Comparison of ENCODE assay signal across 1 cellular context in genomic region chr2:100136310-100136709, GRCh38.
A peak's percentile ranks its signal among the peaks of the same experiment; 100 is the strongest.
TF ChIP-seq lines count a peak whose summit lies in the region.

No MANE protein-coding gene starts in this region.

TF ChIP-seq in GM12878, 131 proteins besides CTCF, POLR2A, EP300 and RAD21 (continued from another document):
- TF ChIP-seq, protein P1, sequence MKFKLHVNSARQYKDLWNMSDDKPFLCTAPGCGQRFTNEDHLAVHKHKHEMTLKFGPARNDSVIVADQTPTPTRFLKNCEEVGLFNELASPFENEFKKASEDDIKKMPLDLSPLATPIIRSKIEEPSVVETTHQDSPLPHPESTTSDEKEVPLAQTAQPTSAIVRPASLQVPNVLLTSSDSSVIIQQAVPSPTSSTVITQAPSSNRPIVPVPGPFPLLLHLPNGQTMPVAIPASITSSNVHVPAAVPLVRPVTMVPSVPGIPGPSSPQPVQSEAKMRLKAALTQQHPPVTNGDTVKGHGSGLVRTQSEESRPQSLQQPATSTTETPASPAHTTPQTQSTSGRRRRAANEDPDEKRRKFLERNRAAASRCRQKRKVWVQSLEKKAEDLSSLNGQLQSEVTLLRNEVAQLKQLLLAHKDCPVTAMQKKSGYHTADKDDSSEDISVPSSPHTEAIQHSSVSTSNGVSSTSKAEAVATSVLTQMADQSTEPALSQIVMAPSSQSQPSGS (IDR thresholded peaks at IDR 0.05; ENCODE audit: low read length), result peak; percentile 98
- TF ChIP-seq EED (IDR thresholded peaks at IDR 0.05; ENCODE audit: low read depth) (peak; percentile 96), KLF5 (IDR thresholded peaks at IDR 0.05; ENCODE audit: partially characterized antibody) (no peak), RELB (IDR thresholded peaks at IDR 0.05; ENCODE audit: low read depth) (no peak), SP1 (IDR thresholded peaks at IDR 0.05; ENCODE audit: low read depth, low read length) (no peak), NBN (IDR thresholded peaks at IDR 0.05) (no peak), ZBTB11 (CRISPR knock-in tag; IDR thresholded peaks at IDR 0.05) (no peak), BCL11A (IDR thresholded peaks at IDR 0.05; ENCODE audit: low read depth, low read length) (peak; percentile 96; the same call in 1 of the 2 replicates), ZNF274 (IDR thresholded peaks at IDR 0.05; ENCODE audit: insufficient read depth, insufficient read length) (no peak), ASH2L (IDR thresholded peaks at IDR 0.05; ENCODE audit: borderline replicate concordance, low read depth) (no peak), BMI1 (IDR thresholded peaks at IDR 0.05; ENCODE audit: borderline replicate concordance) (0 out of 2 replicates have a peak, but pooled peaks have one; percentile 35), ZNF622 (IDR thresholded peaks at IDR 0.05) (no peak), CBX3 (IDR thresholded peaks at IDR 0.05; ENCODE audit: borderline replicate concordance, low read depth) (no peak), CBFB (IDR thresholded peaks at IDR 0.05; ENCODE audit: low read depth) (no peak), SIX5 (IDR thresholded peaks at IDR 0.05; ENCODE audit: low read depth, low read length, severe bottlenecking) (no peak), FOXK2 (IDR thresholded peaks at IDR 0.05) (no peak), YBX1 (IDR thresholded peaks at IDR 0.05) (no peak), ZNF687 (IDR thresholded peaks at IDR 0.05) (no peak), ZBED1 (IDR thresholded peaks at IDR 0.05; ENCODE audit: borderline replicate concordance) (peak; percentile 95; the same call in 1 of the 2 replicates), NRF1 (conservative IDR thresholded peaks at IDR 0.05; ENCODE audit: low read depth, low read length) (no peak), CREB1 (IDR thresholded peaks at IDR 0.05; ENCODE audit: low read depth) (peak; percentile 69), DPF2 (IDR thresholded peaks at IDR 0.05) (peak; percentile 69; the same call in 1 of the 2 replicates), POU2F2 (IDR thresholded peaks at IDR 0.05; ENCODE audit: borderline replicate concordance, low read depth, low read length) (peak; percentile 58; the same call in 1 of the 3 replicates), SPI1 (IDR thresholded peaks at IDR 0.05; ENCODE audit: borderline replicate concordance, insufficient read depth, low read depth, low read length) (peak; percentile 93), TCF3 (IDR thresholded peaks at IDR 0.05; ENCODE audit: borderline replicate concordance, insufficient read depth, low read depth, low read length) (peak; percentile 91), RCOR1 (conservative IDR thresholded peaks at IDR 0.05; ENCODE audit: low read depth, low read length) (no peak), IKZF1 (conservative IDR thresholded peaks at IDR 0.05) (peak; percentile 74), ETV6 (conservative IDR thresholded peaks at IDR 0.05 in 1 of 2, IDR thresholded peaks at IDR 0.05 in 1 of 2; ENCODE audit: borderline replicate concordance in 1 of 2, low read depth in 1 of 2) (peak in 1 of 2 experiments; percentile 95; a peak in 2 of 4 replicates), LARP7 (IDR thresholded peaks at IDR 0.05) (no peak), ESRRA (IDR thresholded peaks at IDR 0.05; ENCODE audit: low read length) (no peak), FOS (IDR thresholded peaks at IDR 0.05; ENCODE audit: borderline replicate concordance, extremely low read depth, insufficient read length) (no peak), SRF (IDR thresholded peaks at IDR 0.05; ENCODE audit: low read depth in 2 of 2, low read length in 2 of 2) (peak in 1 of 2 experiments; percentile 81; a peak in 2 of 4 replicates), BCL3 (IDR thresholded peaks at IDR 0.05; ENCODE audit: borderline replicate concordance, insufficient read depth, low read depth, low read length, poor library complexity, severe bottlenecking) (peak; percentile 87), PML (IDR thresholded peaks at IDR 0.05; ENCODE audit: low read length) (peak; percentile 90), TARDBP (IDR thresholded peaks at IDR 0.05; ENCODE audit: borderline replicate concordance) (no peak), USF2 (IDR thresholded peaks at IDR 0.05; ENCODE audit: borderline replicate concordance, low read depth, low read length) (no peak), SMAD1 (IDR thresholded peaks at IDR 0.05; ENCODE audit: low read depth, partially characterized antibody) (no peak), IRF4 (IDR thresholded peaks at IDR 0.05; ENCODE audit: low read depth, low read length) (peak; percentile 100)
- TF ChIP-seq, protein P2, sequence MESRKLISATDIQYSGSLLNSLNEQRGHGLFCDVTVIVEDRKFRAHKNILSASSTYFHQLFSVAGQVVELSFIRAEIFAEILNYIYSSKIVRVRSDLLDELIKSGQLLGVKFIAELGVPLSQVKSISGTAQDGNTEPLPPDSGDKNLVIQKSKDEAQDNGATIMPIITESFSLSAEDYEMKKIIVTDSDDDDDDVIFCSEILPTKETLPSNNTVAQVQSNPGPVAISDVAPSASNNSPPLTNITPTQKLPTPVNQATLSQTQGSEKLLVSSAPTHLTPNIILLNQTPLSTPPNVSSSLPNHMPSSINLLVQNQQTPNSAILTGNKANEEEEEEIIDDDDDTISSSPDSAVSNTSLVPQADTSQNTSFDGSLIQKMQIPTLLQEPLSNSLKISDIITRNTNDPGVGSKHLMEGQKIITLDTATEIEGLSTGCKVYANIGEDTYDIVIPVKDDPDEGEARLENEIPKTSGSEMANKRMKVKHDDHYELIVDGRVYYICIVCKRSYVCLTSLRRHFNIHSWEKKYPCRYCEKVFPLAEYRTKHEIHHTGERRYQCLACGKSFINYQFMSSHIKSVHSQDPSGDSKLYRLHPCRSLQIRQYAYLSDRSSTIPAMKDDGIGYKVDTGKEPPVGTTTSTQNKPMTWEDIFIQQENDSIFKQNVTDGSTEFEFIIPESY (IDR thresholded peaks at IDR 0.05), result no peak
- TF ChIP-seq, protein P3, sequence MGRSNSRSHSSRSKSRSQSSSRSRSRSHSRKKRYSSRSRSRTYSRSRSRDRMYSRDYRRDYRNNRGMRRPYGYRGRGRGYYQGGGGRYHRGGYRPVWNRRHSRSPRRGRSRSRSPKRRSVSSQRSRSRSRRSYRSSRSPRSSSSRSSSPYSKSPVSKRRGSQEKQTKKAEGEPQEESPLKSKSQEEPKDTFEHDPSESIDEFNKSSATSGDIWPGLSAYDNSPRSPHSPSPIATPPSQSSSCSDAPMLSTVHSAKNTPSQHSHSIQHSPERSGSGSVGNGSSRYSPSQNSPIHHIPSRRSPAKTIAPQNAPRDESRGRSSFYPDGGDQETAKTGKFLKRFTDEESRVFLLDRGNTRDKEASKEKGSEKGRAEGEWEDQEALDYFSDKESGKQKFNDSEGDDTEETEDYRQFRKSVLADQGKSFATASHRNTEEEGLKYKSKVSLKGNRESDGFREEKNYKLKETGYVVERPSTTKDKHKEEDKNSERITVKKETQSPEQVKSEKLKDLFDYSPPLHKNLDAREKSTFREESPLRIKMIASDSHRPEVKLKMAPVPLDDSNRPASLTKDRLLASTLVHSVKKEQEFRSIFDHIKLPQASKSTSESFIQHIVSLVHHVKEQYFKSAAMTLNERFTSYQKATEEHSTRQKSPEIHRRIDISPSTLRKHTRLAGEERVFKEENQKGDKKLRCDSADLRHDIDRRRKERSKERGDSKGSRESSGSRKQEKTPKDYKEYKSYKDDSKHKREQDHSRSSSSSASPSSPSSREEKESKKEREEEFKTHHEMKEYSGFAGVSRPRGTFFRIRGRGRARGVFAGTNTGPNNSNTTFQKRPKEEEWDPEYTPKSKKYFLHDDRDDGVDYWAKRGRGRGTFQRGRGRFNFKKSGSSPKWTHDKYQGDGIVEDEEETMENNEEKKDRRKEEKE (IDR thresholded peaks at IDR 0.05), result no peak
- TF ChIP-seq, protein P4, sequence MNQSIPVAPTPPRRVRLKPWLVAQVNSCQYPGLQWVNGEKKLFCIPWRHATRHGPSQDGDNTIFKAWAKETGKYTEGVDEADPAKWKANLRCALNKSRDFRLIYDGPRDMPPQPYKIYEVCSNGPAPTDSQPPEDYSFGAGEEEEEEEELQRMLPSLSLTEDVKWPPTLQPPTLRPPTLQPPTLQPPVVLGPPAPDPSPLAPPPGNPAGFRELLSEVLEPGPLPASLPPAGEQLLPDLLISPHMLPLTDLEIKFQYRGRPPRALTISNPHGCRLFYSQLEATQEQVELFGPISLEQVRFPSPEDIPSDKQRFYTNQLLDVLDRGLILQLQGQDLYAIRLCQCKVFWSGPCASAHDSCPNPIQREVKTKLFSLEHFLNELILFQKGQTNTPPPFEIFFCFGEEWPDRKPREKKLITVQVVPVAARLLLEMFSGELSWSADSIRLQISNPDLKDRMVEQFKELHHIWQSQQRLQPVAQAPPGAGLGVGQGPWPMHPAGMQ (IDR thresholded peaks at IDR 0.05; ENCODE audit: borderline replicate concordance), result no peak
